1 cellular context compared by ENCODE assay signal in genomic region chr20:35723652-35724320, GRCh38.
TF ChIP-seq lines count a peak whose summit lies in the region.

No MANE protein-coding gene starts in this region.

TF ChIP-seq in HepG2, 621 proteins besides CTCF, POLR2A, EP300 and RAD21 (continues in another document):
- TF ChIP-seq, protein P1, sequence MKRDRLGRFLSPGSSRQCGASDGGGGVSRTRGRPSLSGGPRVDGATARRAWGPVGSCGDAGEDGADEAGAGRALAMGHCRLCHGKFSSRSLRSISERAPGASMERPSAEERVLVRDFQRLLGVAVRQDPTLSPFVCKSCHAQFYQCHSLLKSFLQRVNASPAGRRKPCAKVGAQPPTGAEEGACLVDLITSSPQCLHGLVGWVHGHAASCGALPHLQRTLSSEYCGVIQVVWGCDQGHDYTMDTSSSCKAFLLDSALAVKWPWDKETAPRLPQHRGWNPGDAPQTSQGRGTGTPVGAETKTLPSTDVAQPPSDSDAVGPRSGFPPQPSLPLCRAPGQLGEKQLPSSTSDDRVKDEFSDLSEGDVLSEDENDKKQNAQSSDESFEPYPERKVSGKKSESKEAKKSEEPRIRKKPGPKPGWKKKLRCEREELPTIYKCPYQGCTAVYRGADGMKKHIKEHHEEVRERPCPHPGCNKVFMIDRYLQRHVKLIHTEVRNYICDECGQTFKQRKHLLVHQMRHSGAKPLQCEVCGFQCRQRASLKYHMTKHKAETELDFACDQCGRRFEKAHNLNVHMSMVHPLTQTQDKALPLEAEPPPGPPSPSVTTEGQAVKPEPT (CRISPR knock-in tag; IDR thresholded peaks at IDR 0.05; ENCODE audit: low read depth) = 0 out of 2 replicates have a peak, but pooled peaks have one; percentile 58
- TF ChIP-seq, protein P2, sequence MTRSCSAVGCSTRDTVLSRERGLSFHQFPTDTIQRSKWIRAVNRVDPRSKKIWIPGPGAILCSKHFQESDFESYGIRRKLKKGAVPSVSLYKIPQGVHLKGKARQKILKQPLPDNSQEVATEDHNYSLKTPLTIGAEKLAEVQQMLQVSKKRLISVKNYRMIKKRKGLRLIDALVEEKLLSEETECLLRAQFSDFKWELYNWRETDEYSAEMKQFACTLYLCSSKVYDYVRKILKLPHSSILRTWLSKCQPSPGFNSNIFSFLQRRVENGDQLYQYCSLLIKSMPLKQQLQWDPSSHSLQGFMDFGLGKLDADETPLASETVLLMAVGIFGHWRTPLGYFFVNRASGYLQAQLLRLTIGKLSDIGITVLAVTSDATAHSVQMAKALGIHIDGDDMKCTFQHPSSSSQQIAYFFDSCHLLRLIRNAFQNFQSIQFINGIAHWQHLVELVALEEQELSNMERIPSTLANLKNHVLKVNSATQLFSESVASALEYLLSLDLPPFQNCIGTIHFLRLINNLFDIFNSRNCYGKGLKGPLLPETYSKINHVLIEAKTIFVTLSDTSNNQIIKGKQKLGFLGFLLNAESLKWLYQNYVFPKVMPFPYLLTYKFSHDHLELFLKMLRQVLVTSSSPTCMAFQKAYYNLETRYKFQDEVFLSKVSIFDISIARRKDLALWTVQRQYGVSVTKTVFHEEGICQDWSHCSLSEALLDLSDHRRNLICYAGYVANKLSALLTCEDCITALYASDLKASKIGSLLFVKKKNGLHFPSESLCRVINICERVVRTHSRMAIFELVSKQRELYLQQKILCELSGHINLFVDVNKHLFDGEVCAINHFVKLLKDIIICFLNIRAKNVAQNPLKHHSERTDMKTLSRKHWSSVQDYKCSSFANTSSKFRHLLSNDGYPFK (CRISPR knock-in tag; IDR thresholded peaks at IDR 0.05; ENCODE audit: borderline replicate concordance) = 0 out of 2 replicates have a peak, but pooled peaks have one; percentile 49
- 0 out of 2 replicates have a peak, but pooled peaks have one; percentile 42 for TF ChIP-seq ZNF558 (CRISPR knock-in tag; IDR thresholded peaks at IDR 0.05; ENCODE audit: borderline replicate concordance)
- 0 out of 2 replicates have a peak, but pooled peaks have one; percentile 42 for TF ChIP-seq ZNF253 (CRISPR knock-in tag; IDR thresholded peaks at IDR 0.05; ENCODE audit: borderline replicate concordance)
- TF ChIP-seq ATF4 (CRISPR knock-in tag; IDR thresholded peaks at IDR 0.05) = peak in 1 of 2 experiments; percentile 55; a peak in 1 of 4 replicates
- TF ChIP-seq ZFX (CRISPR knock-in tag; IDR thresholded peaks at IDR 0.05; ENCODE audit: low read depth) = 0 out of 2 replicates have a peak, but pooled peaks have one; percentile 15
- TF ChIP-seq POGZ (CRISPR knock-in tag; IDR thresholded peaks at IDR 0.05) = 0 out of 2 replicates have a peak, but pooled peaks have one; percentile 23
- 0 out of 2 replicates have a peak, but pooled peaks have one; percentile 65 for TF ChIP-seq TOPORS (CRISPR knock-in tag; IDR thresholded peaks at IDR 0.05)
- TF ChIP-seq, protein P3, sequence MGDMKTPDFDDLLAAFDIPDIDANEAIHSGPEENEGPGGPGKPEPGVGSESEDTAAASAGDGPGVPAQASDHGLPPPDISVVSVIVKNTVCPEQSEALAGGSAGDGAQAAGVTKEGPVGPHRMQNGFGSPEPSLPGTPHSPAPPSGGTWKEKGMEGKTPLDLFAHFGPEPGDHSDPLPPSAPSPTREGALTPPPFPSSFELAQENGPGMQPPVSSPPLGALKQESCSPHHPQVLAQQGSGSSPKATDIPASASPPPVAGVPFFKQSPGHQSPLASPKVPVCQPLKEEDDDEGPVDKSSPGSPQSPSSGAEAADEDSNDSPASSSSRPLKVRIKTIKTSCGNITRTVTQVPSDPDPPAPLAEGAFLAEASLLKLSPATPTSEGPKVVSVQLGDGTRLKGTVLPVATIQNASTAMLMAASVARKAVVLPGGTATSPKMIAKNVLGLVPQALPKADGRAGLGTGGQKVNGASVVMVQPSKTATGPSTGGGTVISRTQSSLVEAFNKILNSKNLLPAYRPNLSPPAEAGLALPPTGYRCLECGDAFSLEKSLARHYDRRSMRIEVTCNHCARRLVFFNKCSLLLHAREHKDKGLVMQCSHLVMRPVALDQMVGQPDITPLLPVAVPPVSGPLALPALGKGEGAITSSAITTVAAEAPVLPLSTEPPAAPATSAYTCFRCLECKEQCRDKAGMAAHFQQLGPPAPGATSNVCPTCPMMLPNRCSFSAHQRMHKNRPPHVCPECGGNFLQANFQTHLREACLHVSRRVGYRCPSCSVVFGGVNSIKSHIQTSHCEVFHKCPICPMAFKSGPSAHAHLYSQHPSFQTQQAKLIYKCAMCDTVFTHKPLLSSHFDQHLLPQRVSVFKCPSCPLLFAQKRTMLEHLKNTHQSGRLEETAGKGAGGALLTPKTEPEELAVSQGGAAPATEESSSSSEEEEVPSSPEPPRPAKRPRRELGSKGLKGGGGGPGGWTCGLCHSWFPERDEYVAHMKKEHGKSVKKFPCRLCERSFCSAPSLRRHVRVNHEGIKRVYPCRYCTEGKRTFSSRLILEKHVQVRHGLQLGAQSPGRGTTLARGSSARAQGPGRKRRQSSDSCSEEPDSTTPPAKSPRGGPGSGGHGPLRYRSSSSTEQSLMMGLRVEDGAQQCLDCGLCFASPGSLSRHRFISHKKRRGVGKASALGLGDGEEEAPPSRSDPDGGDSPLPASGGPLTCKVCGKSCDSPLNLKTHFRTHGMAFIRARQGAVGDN (CRISPR knock-in tag; IDR thresholded peaks at IDR 0.05) = peak; percentile 25; the same call in 1 of the 2 replicates
- TF ChIP-seq ERF (CRISPR knock-in tag; IDR thresholded peaks at IDR 0.05) = 0 out of 2 replicates have a peak, but pooled peaks have one; percentile 26
- peak; percentile 64; the same call in 1 of the 2 replicates for TF ChIP-seq FLYWCH1 (CRISPR knock-in tag; IDR thresholded peaks at IDR 0.05)
- TF ChIP-seq, protein P4, sequence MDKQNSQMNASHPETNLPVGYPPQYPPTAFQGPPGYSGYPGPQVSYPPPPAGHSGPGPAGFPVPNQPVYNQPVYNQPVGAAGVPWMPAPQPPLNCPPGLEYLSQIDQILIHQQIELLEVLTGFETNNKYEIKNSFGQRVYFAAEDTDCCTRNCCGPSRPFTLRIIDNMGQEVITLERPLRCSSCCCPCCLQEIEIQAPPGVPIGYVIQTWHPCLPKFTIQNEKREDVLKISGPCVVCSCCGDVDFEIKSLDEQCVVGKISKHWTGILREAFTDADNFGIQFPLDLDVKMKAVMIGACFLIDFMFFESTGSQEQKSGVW (CRISPR knock-in tag; IDR thresholded peaks at IDR 0.05; ENCODE audit: borderline replicate concordance) = 0 out of 2 replicates have a peak, but pooled peaks have one; percentile 52
- TF ChIP-seq SP4 (CRISPR knock-in tag; IDR thresholded peaks at IDR 0.05) = 0 out of 2 replicates have a peak, but pooled peaks have one; percentile 50
- TF ChIP-seq HIVEP1 (CRISPR knock-in tag; IDR thresholded peaks at IDR 0.05) = peak; percentile 56; the same call in 1 of the 2 replicates
- TF ChIP-seq, protein P5, sequence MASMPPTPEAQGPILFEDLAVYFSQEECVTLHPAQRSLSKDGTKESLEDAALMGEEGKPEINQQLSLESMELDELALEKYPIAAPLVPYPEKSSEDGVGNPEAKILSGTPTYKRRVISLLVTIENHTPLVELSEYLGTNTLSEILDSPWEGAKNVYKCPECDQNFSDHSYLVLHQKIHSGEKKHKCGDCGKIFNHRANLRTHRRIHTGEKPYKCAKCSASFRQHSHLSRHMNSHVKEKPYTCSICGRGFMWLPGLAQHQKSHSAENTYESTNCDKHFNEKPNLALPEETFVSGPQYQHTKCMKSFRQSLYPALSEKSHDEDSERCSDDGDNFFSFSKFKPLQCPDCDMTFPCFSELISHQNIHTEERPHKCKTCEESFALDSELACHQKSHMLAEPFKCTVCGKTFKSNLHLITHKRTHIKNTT (CRISPR knock-in tag; IDR thresholded peaks at IDR 0.05) = 0 out of 2 replicates have a peak, but pooled peaks have one; percentile 30
- peak; percentile 67; the same call in 1 of the 2 replicates for TF ChIP-seq KDM5B (CRISPR knock-in tag; IDR thresholded peaks at IDR 0.05; ENCODE audit: borderline replicate concordance)
- 0 out of 2 replicates have a peak, but pooled peaks have one; percentile 17 for TF ChIP-seq ZNF777 (CRISPR knock-in tag; IDR thresholded peaks at IDR 0.05)
- TF ChIP-seq, protein P6, sequence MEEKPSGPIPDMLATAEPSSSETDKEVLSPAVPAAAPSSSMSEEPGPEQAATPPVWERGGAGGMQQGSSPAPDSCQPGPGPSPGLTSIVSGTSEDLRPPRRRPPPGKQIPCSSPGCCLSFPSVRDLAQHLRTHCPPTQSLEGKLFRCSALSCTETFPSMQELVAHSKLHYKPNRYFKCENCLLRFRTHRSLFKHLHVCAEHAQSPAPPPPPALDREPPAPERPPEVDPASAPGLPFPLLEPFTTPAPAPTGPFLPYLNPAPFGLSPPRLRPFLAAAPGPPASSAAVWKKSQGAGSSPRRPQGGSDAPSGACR (CRISPR knock-in tag; IDR thresholded peaks at IDR 0.05) = 0 out of 2 replicates have a peak, but pooled peaks have one; percentile 56
- peak; percentile 71; the same call in 1 of the 2 replicates for TF ChIP-seq ZNF501 (CRISPR knock-in tag; IDR thresholded peaks at IDR 0.05)
- peak; percentile 29; the same call in 1 of the 2 replicates for TF ChIP-seq CSRNP1 (CRISPR knock-in tag; IDR thresholded peaks at IDR 0.05)
- TF ChIP-seq, protein P7, sequence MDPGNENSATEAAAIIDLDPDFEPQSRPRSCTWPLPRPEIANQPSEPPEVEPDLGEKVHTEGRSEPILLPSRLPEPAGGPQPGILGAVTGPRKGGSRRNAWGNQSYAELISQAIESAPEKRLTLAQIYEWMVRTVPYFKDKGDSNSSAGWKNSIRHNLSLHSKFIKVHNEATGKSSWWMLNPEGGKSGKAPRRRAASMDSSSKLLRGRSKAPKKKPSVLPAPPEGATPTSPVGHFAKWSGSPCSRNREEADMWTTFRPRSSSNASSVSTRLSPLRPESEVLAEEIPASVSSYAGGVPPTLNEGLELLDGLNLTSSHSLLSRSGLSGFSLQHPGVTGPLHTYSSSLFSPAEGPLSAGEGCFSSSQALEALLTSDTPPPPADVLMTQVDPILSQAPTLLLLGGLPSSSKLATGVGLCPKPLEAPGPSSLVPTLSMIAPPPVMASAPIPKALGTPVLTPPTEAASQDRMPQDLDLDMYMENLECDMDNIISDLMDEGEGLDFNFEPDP (CRISPR knock-in tag; conservative IDR thresholded peaks at IDR 0.05) = 0 out of 2 replicates have a peak, but pooled peaks have one; percentile 36
- TF ChIP-seq, protein P8, sequence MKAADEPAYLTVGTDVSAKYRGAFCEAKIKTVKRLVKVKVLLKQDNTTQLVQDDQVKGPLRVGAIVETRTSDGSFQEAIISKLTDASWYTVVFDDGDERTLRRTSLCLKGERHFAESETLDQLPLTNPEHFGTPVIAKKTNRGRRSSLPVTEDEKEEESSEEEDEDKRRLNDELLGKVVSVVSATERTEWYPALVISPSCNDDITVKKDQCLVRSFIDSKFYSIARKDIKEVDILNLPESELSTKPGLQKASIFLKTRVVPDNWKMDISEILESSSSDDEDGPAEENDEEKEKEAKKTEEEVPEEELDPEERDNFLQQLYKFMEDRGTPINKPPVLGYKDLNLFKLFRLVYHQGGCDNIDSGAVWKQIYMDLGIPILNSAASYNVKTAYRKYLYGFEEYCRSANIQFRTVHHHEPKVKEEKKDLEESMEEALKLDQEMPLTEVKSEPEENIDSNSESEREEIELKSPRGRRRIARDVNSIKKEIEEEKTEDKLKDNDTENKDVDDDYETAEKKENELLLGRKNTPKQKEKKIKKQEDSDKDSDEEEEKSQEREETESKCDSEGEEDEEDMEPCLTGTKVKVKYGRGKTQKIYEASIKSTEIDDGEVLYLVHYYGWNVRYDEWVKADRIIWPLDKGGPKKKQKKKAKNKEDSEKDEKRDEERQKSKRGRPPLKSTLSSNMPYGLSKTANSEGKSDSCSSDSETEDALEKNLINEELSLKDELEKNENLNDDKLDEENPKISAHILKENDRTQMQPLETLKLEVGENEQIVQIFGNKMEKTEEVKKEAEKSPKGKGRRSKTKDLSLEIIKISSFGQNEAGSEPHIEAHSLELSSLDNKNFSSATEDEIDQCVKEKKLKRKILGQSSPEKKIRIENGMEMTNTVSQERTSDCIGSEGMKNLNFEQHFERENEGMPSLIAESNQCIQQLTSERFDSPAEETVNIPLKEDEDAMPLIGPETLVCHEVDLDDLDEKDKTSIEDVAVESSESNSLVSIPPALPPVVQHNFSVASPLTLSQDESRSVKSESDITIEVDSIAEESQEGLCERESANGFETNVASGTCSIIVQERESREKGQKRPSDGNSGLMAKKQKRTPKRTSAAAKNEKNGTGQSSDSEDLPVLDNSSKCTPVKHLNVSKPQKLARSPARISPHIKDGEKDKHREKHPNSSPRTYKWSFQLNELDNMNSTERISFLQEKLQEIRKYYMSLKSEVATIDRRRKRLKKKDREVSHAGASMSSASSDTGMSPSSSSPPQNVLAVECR (CRISPR knock-in tag; IDR thresholded peaks at IDR 0.05; ENCODE audit: borderline replicate concordance) = peak; percentile 25; the same call in 1 of the 2 replicates
- TF ChIP-seq REPIN1 (CRISPR knock-in tag; IDR thresholded peaks at IDR 0.05; ENCODE audit: borderline replicate concordance, low read depth) = peak; percentile 16; the same call in 1 of the 2 replicates
- peak; percentile 3; the same call in 1 of the 2 replicates for TF ChIP-seq SP5 (CRISPR knock-in tag; IDR thresholded peaks at IDR 0.05; ENCODE audit: borderline replicate concordance, low read depth)
